Comparison of ENCODE assay signal across 27 cellular contexts in genomic region chr7:72019436-72019835, GRCh38.
"Had no signal": no experiment of that assay in that cellular context is flagged by ENCODE, and none has a peak within 500 bp of the region (broad histone marks: within the 10 kb centered on the region; RNA-seq: fewer than 3 reads in every experiment).

No MANE protein-coding gene starts in this region.

- H3K4me3 ChIP-seq: stomach, suprapubic skin, testis, thoracic aorta, thyroid gland, tibial artery, tibial nerve, transverse colon, upper lobe of left lung, upper lobe of right lung, uterus had no signal

- DNase-seq: stimulated activated CD4-positive, alpha-beta T cell treated with anti-CD3 and anti-CD28 coated beads, Interleukin-2, amount 100 ng/mL, for 24 hours; stimulated activated CD4-positive, alpha-beta T cell treated with anti-CD3 and anti-CD28 coated beads, Interleukin-2, amount 100 ng/mL, for 48 hours; stimulated activated CD4-positive, alpha-beta T cell treated with anti-CD3 and anti-CD28 coated beads, Interleukin-4, amount 100 ng/mL, for 1 hour; stimulated activated CD4-positive, alpha-beta T cell treated with anti-CD3 and anti-CD28 coated beads, Interleukin-4, amount 100 ng/mL, for 24 hours; stimulated activated CD4-positive, alpha-beta T cell treated with anti-CD3 and anti-CD28 coated beads, Interleukin-4, amount 100 ng/mL, for 4 hours; stimulated activated CD8-positive, alpha-beta memory T cell treated with anti-CD3 and anti-CD28 coated beads, Interleukin-4, amount 100 ng/mL, for 48 hours; stimulated activated naive CD4-positive, alpha-beta T cell; stimulated activated naive CD4-positive, alpha-beta T cell treated with Interleukin-2 at 50 U/mL for 16 hours; stimulated activated naive CD8-positive, alpha-beta T cell treated with anti-CD3 and anti-CD28 coated beads, Interleukin-15, amount 100 ng/mL, for 72 hours; stimulated activated naive CD8-positive, alpha-beta T cell treated with anti-CD3 and anti-CD28 coated beads, Interleukin-15, Interleukin-2, amounts not matched to agents 100 U/mL and 50 U/mL, for 24 hours; stomach; substantia nigra; testis; thyroid gland; tibial artery; transverse colon; trophoblast cell; upper lobe of left lung; upper lobe of right lung; uterus had no signal

- H3K4me1 ChIP-seq: stomach, suprapubic skin, testis, thyroid gland, tibial artery, tibial nerve, transverse colon, upper lobe of left lung, upper lobe of right lung, uterus had no signal

- H3K27ac ChIP-seq: stomach, suprapubic skin, testis, thoracic aorta, thyroid gland, tibial artery, tibial nerve, transverse colon, upper lobe of left lung, upper lobe of right lung, uterus had no signal

- H3K4me3 Mint-ChIP-seq: stimulated activated effector memory CD8-positive, alpha-beta T cell treated with anti-CD3 and anti-CD28 coated beads, Interleukin-12 subunit alpha, Interleukin-12 subunit beta, amount 100 ng/mL, for 72 hours; stimulated activated memory B cell treated with anti-CD40 and anti-IgM and Interleukin-4, amounts not matched to agents 10 μg/mL and 1 μg/mL and 100 μg/mL, for 72 hours; stimulated activated naive CD8-positive, alpha-beta T cell treated with anti-CD3 and anti-CD28 coated beads, Interleukin-15, amount 100 ng/mL, for 72 hours; stimulated activated naive CD8-positive, alpha-beta T cell treated with anti-CD3 and anti-CD28 coated beads, Interleukin-15, Interleukin-2, amounts not matched to agents 100 ng/mL and 50 ng/mL, for 24 hours; type B pancreatic cell had no signal

- H3K27ac Mint-ChIP-seq: stimulated activated effector memory CD8-positive, alpha-beta T cell treated with anti-CD3 and anti-CD28 coated beads, Interleukin-12 subunit alpha, Interleukin-12 subunit beta, amount 100 ng/mL, for 72 hours; stimulated activated memory B cell treated with anti-CD40 and anti-IgM and Interleukin-4, amounts not matched to agents 10 μg/mL and 1 μg/mL and 100 μg/mL, for 72 hours; stimulated activated naive CD8-positive, alpha-beta T cell treated with anti-CD3 and anti-CD28 coated beads, Interleukin-15, Interleukin-2, amounts not matched to agents 100 ng/mL and 50 ng/mL, for 24 hours; type B pancreatic cell had no signal

- ATAC-seq: stimulated activated effector memory CD8-positive, alpha-beta T cell treated with anti-CD3 and anti-CD28 coated beads, Interleukin-12 subunit alpha, Interleukin-12 subunit beta, amount 100 ng/mL, for 72 hours; stimulated activated memory B cell treated with anti-CD40 and anti-IgM and Interleukin-4, amounts not matched to agents 10 μg/mL and 1 μg/mL and 100 μg/mL, for 72 hours; stimulated activated naive CD8-positive, alpha-beta T cell treated with anti-CD3 and anti-CD28 coated beads, Interleukin-15, amount 100 ng/mL, for 72 hours; stimulated activated naive CD8-positive, alpha-beta T cell treated with anti-CD3 and anti-CD28 coated beads, Interleukin-15, Interleukin-2, amounts not matched to agents 100 U/mL and 50 U/mL, for 24 hours; upper lobe of right lung had no signal

- H3K27me3 ChIP-seq: stomach, suprapubic skin, testis, thyroid gland, tibial artery, tibial nerve, transverse colon, upper lobe of left lung, upper lobe of right lung, uterus had no signal

- H3K36me3 Mint-ChIP-seq: stimulated activated effector memory CD8-positive, alpha-beta T cell treated with anti-CD3 and anti-CD28 coated beads, Interleukin-12 subunit alpha, Interleukin-12 subunit beta, amount 100 ng/mL, for 72 hours; stimulated activated memory B cell treated with anti-CD40 and anti-IgM and Interleukin-4, amounts not matched to agents 10 μg/mL and 1 μg/mL and 100 μg/mL, for 72 hours; type B pancreatic cell had no signal

- H3K9me3 Mint-ChIP-seq: type B pancreatic cell had no signal

- H3K27me3 Mint-ChIP-seq: stimulated activated memory B cell treated with anti-CD40 and anti-IgM and Interleukin-4, amounts not matched to agents 10 μg/mL and 1 μg/mL and 100 μg/mL, for 72 hours; stimulated activated naive CD8-positive, alpha-beta T cell treated with anti-CD3 and anti-CD28 coated beads, Interleukin-15, amount 100 ng/mL, for 72 hours; stimulated activated naive CD8-positive, alpha-beta T cell treated with anti-CD3 and anti-CD28 coated beads, Interleukin-15, Interleukin-2, amounts not matched to agents 100 ng/mL and 50 ng/mL, for 24 hours had no signal

- H3K9me3 ChIP-seq: testis, thoracic aorta, thyroid gland, transverse colon, upper lobe of left lung, upper lobe of right lung, uterus had no signal

- H3K36me3 ChIP-seq: stomach, suprapubic skin, thoracic aorta, thyroid gland, tibial artery, tibial nerve, transverse colon, upper lobe of left lung, upper lobe of right lung, uterus had no signal

- H3K4me1 Mint-ChIP-seq: stimulated activated effector memory CD8-positive, alpha-beta T cell treated with anti-CD3 and anti-CD28 coated beads, Interleukin-12 subunit alpha, Interleukin-12 subunit beta, amount 100 ng/mL, for 72 hours; stimulated activated memory B cell treated with anti-CD40 and anti-IgM and Interleukin-4, amounts not matched to agents 10 μg/mL and 1 μg/mL and 100 μg/mL, for 72 hours; stimulated activated naive CD8-positive, alpha-beta T cell treated with anti-CD3 and anti-CD28 coated beads, Interleukin-15, amount 100 ng/mL, for 72 hours had no signal
